13 cellular contexts compared by ENCODE assay signal in genomic region chr17:59899099-59899498, GRCh38. TPM values are rescaled to one million over a fixed set of nuclear protein-coding genes. Genes with fewer than 3 reads are reported as not detected.
A peak's percentile ranks its signal among the peaks of the same experiment; 100 is the strongest.
DNase-seq lines count a peak whose midpoint lies in the region; ATAC-seq and TF ChIP-seq lines count a peak whose summit lies in the region.
"Had no signal": no experiment of that assay in that cellular context is flagged by ENCODE, and none has a peak within 500 bp of the region (broad histone marks: within the 10 kb centered on the region; RNA-seq: fewer than 3 reads in every experiment).

No MANE protein-coding gene starts in this region.

- no peak overlapping the region for H3K4me3 Mint-ChIP-seq in HFFc6
- no peak overlapping the region for H3K4me3 Mint-ChIP-seq in naive B cell

- H3K36me3 Mint-ChIP-seq in HFFc6 (ENCODE audit: low read depth) (no peaks in the 10 kb centered on the region), naive B cell (peaks cover 0 to 4% of the 10 kb centered on the region in 2 donors)

- no peak for TF ChIP-seq POLR2A in vagina (IDR thresholded peaks at IDR 0.05)

- H3K27me3 ChIP-seq in vagina: no peaks in the 10 kb centered on the region
- H3K27me3 ChIP-seq in MG63: no peaks in the 10 kb centered on the region
- H3K27me3 ChIP-seq in aorta (ENCODE audit: control insufficient read depth in 1 of 2, insufficient read depth in 2 of 2, low read length in 1 of 2): no peaks in the 10 kb centered on the region
- H3K27me3 ChIP-seq: heart right ventricle had no signal

- H3K4me3 ChIP-seq in astrocyte of the cerebellum (ENCODE audit: low read depth, low read length): no peak overlapping the region
- H3K4me3 ChIP-seq in vagina: no peak overlapping the region
- no peak overlapping the region for H3K4me3 ChIP-seq in MG63
- H3K4me3 ChIP-seq in aorta (ENCODE audit: low read length in 2 of 2): no peak overlapping the region
- H3K4me3 ChIP-seq: heart right ventricle had no signal

- intact Hi-C loops in vagina (cut with DNase I): no loop called here
- intact Hi-C loops in aorta (cut with DNase I): no loop called here

- H3K9me3 Mint-ChIP-seq in HFFc6 (no peaks in the 10 kb centered on the region), naive B cell (no peaks in the 10 kb centered on the region)
- H3K9me3 Mint-ChIP-seq: activated T-helper 2 cell treated with anti-CD3 and anti-CD28 coated beads, Interferon-gamma antibody, Interleukin-2, Interleukin-4, amounts not matched to agents 10 μg/mL and 5 μg/mL and 100 μg/mL, durations not matched to agents 14 hours and 24 hours and 36 hours had no signal

- DNase-seq in DMS 273 (lab: John Stamatoyannopoulos, UW; ENCODE audit: unreplicated experiment) (peak; percentile 45), DMS 273 treated with DMSO at 0.1 percent for 48 hours (lab: John Stamatoyannopoulos, UW) (no peak), HFFc6 (peak; percentile 48), astrocyte of the cerebellum (ENCODE audit: low read depth) (peak; percentile 12), naive B cell (no peak), vagina (ENCODE audit: extremely low spot score in 2 of 2) (no peak), MG63 (no peak), aorta (no peak)
- DNase-seq: 8988T, heart right ventricle, NCI-H748 treated with DMSO at 0.1 percent for 48 hours, T1000 had no signal

- TF ChIP-seq CTCF in HFFc6 (IDR thresholded peaks at IDR 0.05) (peak; percentile 54; the same call in 1 of the 2 replicates), astrocyte of the cerebellum (IDR thresholded peaks at IDR 0.05; ENCODE audit: low read depth, low read length, missing control alignments) (peak; percentile 49), vagina (IDR thresholded peaks at IDR 0.05) (no peak)

- H3K36me3 ChIP-seq in vagina: peaks cover 0 to 3% of the 10 kb centered on the region in 2 donors
- H3K36me3 ChIP-seq in MG63: peaks cover 12% of the 10 kb centered on the region
- no peaks in the 10 kb centered on the region for H3K36me3 ChIP-seq in aorta (ENCODE audit: control insufficient read depth in 1 of 2, insufficient read depth in 2 of 2, low read length in 1 of 2)

- no peak overlapping the region for H3K27ac ChIP-seq in vagina
- H3K27ac ChIP-seq in aorta (ENCODE audit: low read depth in 1 of 2, low read length in 2 of 2): no peak overlapping the region
- H3K27ac ChIP-seq: heart right ventricle had no signal

- H3K4me1 ChIP-seq in vagina: peaks cover 41% of the 10 kb centered on the region
- no peaks in the 10 kb centered on the region for H3K4me1 ChIP-seq in aorta (ENCODE audit: control insufficient read depth in 1 of 2, insufficient read depth in 2 of 2, low read length in 2 of 2)

- ATAC-seq in naive B cell (ENCODE audit: low read depth in 2 of 2) (peak; percentile 63 to 90), aorta (ENCODE audit: low FRiP score) (no peak)

- peaks cover 29% of the 10 kb centered on the region for H3K4me1 Mint-ChIP-seq in HFFc6 (ENCODE audit: low read depth)
- H3K4me1 Mint-ChIP-seq in naive B cell: peaks cover 17 to 39% (median 31%) of the 10 kb centered on the region in 3 donors

- 84 to 85% methylated on average over 5 of the region's 5 CpGs for WGBS in aorta, 2 donors

- H3K27me3 Mint-ChIP-seq in HFFc6 (ENCODE audit: insufficient read depth) (no peaks in the 10 kb centered on the region), naive B cell (no peaks in the 10 kb centered on the region)

- in situ Hi-C loops in astrocyte of the cerebellum (cut with HindIII; ENCODE audit: low sequenced_read_pairs): no loop called here

- H3K27ac Mint-ChIP-seq in HFFc6 (no peak overlapping the region), naive B cell (no peak overlapping the region)
- H3K27ac Mint-ChIP-seq: activated T-helper 2 cell treated with anti-CD3 and anti-CD28 coated beads, Interferon-gamma antibody, Interleukin-2, Interleukin-4, amounts not matched to agents 10 μg/mL and 5 μg/mL and 100 μg/mL, durations not matched to agents 14 hours and 24 hours and 36 hours had no signal

- no peaks in the 10 kb centered on the region for H3K9me3 ChIP-seq in vagina
- H3K9me3 ChIP-seq in MG63: no peaks in the 10 kb centered on the region
- H3K9me3 ChIP-seq in aorta (ENCODE audit: control insufficient read depth, low read length): no peaks in the 10 kb centered on the region
- H3K9me3 ChIP-seq: heart right ventricle had no signal

RNA-seq across cellular contexts. Expression of gene RPS6KB1, which starts 6.2 kb away (rescaled TPM):
- total RNA-seq in HFFc6 (2021; fragmentation: NEBNext Ultra II Directional; extraction: Animal tissue kit (Norgen Biotek cat#: 25700)): 10 to 100 TPM; 25.5 to 30.2 (median 27.9) TPM
- polyA plus RNA-seq in naive B cell (ENCODE audit: low read depth in 6 of 6) (10 to 100 TPM; 13.7 to 28.2 (median 21.0) TPM), aorta (10 to 100 TPM in 1 of 2 donors, 1 to 10 TPM in 1; 9.6 to 10.4 TPM)
- total RNA-seq in vagina (96.7 TPM), aorta (10 to 100 TPM; 40.9 to 51.0 TPM)
- 10.0 and 10.7 TPM in 2 replicates for total RNA-seq in MG63 (2014; rRNA removed; shearing (Covaris generic); ENCODE audit: low replicate concordance)

RNA-seq across cellular contexts. Expression of gene TUBD1, which starts 6.4 kb away (rescaled TPM):
- 1 to 10 TPM; 2.9 to 4.0 (median 3.3) TPM for total RNA-seq in HFFc6 (2021; fragmentation: NEBNext Ultra II Directional; extraction: Animal tissue kit (Norgen Biotek cat#: 25700))
- polyA plus RNA-seq in naive B cell (ENCODE audit: low read depth in 6 of 6) (10 to 100 TPM; 12.7 to 26.5 (median 23.3) TPM), aorta (1 to 10 TPM; 6.6 to 8.4 TPM)
- total RNA-seq in vagina (16.2 TPM), aorta (10 to 100 TPM in 1 of 2 donors, 1 to 10 TPM in 1; 9.4 to 12.0 TPM)
- 12.9 and 13.6 TPM in 2 replicates for total RNA-seq in MG63 (2014; rRNA removed; shearing (Covaris generic); ENCODE audit: low replicate concordance)

Comparison
In these comparisons a context has a peak if more than half of its experiments do, and no peak if none do; other contexts are left out.
1. DNase-seq: peak in DMS 273 (single experiment), HFFc6 (single experiment) and astrocyte of the cerebellum (single experiment); none in DMS 273 treated with DMSO at 0.1 percent for 48 hours (single experiment), naive B cell (single experiment), vagina (0 of 2), MG63 (single experiment) and aorta (0 of 2).
2. CTCF ChIP-seq: peak in HFFc6 (single experiment) and astrocyte of the cerebellum (single experiment); none in vagina (0 of 3).